In genomic region chr6:162719528-162719927, GRCh38 we compare ENCODE assay signal across 34 cellular contexts. TPM values are rescaled to one million over a fixed set of nuclear protein-coding genes. Genes with fewer than 3 reads are reported as not detected.
"Had no signal": no experiment of that assay in that cellular context is flagged by ENCODE, and none has a peak within 500 bp of the region (broad histone marks: within the 10 kb centered on the region; RNA-seq: fewer than 3 reads in every experiment).

No MANE protein-coding gene starts in this region.

- H3K27ac ChIP-seq: adrenal gland, body of pancreas, breast epithelium, Peyer's patch, VCaP had no signal

- H3K9me3 ChIP-seq: adrenal gland, body of pancreas, breast epithelium, Peyer's patch had no signal

- ATAC-seq: activated naive CD4-positive, alpha-beta T cell treated with anti-CD3 and anti-CD28 coated beads, Interleukin-2, amount 50 U/mL, for 72 hours; activated T-cell treated with anti-CD3 and anti-CD28 coated beads, Interleukin-2, amount 50 U/mL, for 4 hours; body of pancreas; K562; PC-3 had no signal

- H3K27me3 Mint-ChIP-seq: activated B cell treated with CpG ODN at 0.5 μM for 24 hours; activated CD4-positive, alpha-beta memory T cell treated with anti-CD3 and anti-CD28 coated beads for 36 hours had no signal

- H3K27ac Mint-ChIP-seq: activated B cell treated with CpG ODN at 0.5 μM for 24 hours; activated CD4-positive, alpha-beta memory T cell treated with anti-CD3 and anti-CD28 coated beads for 36 hours; activated naive CD4-positive, alpha-beta T cell treated with anti-CD3 and anti-CD28 coated beads for 36 hours; activated naive CD4-positive, alpha-beta T cell treated with anti-CD3 and anti-CD28 coated beads, Interleukin-2, amount 50 U/mL, for 72 hours; activated T-helper 1 cell treated with anti-CD3 and anti-CD28 coated beads, Interleukin-12 subunit alpha, Interleukin-12 subunit beta, Interleukin-2, Interleukin-4 antibody, amounts not matched to agents 30 ng/mL and 10 ng/mL and 1 ng/mL, durations not matched to agents 14 hours and 24 hours and 36 hours had no signal

- H3K4me1 ChIP-seq: breast epithelium, Peyer's patch had no signal

- H3K27me3 ChIP-seq: adrenal gland, body of pancreas, breast epithelium, Peyer's patch had no signal

- H3K4me3 Mint-ChIP-seq: activated B cell treated with CpG ODN at 0.5 μM for 24 hours; activated CD4-positive, alpha-beta memory T cell treated with anti-CD3 and anti-CD28 coated beads for 36 hours; activated naive CD4-positive, alpha-beta T cell treated with anti-CD3 and anti-CD28 coated beads for 36 hours; activated T-cell treated with anti-CD3 and anti-CD28 coated beads, Interleukin-2, amount 50 U/mL, for 4 hours; activated T-helper 1 cell treated with anti-CD3 and anti-CD28 coated beads, Interleukin-12 subunit alpha, Interleukin-12 subunit beta, Interleukin-2, Interleukin-4 antibody, amounts not matched to agents 30 ng/mL and 10 ng/mL and 1 ng/mL, durations not matched to agents 14 hours and 24 hours and 36 hours had no signal

- H3K4me1 Mint-ChIP-seq: activated B cell treated with CpG ODN at 0.5 μM for 24 hours had no signal

- H3K4me3 ChIP-seq: adrenal gland, body of pancreas, breast epithelium, K562, Peyer's patch had no signal

- H3K36me3 ChIP-seq: adrenal gland, breast epithelium, Peyer's patch had no signal

- DNase-seq: activated B cell treated with CpG ODN at 0.5 μM for 24 hours; activated CD4-positive, alpha-beta memory T cell treated with anti-CD3 and anti-CD28 coated beads for 36 hours; activated CD4-positive, alpha-beta T cell treated with anti-CD3 and anti-CD28 coated beads for 4 hours; activated CD4-positive, alpha-beta T cell treated with anti-CD3 and anti-CD28 coated beads, Interleukin-2, amount 50 U/mL, for 1 hour; activated CD4-positive, CD25-positive, alpha-beta regulatory T cell treated with anti-CD3 and anti-CD28 coated beads, Interleukin-2, amount 50 U/mL, for 72 hours; activated CD8-positive, alpha-beta memory T cell treated with anti-CD3 and anti-CD28 coated beads, Interleukin-2, amount 50 U/mL, for 4 hours; activated gamma-delta T cell treated with Interleukin-2 at 50 U/mL for 16 hours; activated naive CD4-positive, alpha-beta T cell treated with anti-CD3 and anti-CD28 coated beads for 36 hours; activated T-cell treated with anti-CD3 and anti-CD28 coated beads for 4 hours; activated T-cell treated with anti-CD3 and anti-CD28 coated beads, Interleukin-2, amount 50 U/mL, for 4 hours; adrenal gland; body of pancreas; central memory CD4-positive, alpha-beta T cell; NCI-H1105; NCI-H1417 treated with DMSO at 0.1 percent for 48 hours; NCI-H187 treated with DMSO at 0.1 percent for 48 hours; NCI-H2081 treated with DMSO at 0.1 percent for 48 hours; NCI-H226; NCI-H446 treated with DMSO at 0.1 percent for 48 hours; NCI-H524 treated with DMSO at 0.1 percent for 48 hours; PC-3; Peyer's patch; RPMI8226; SW 1271; T-helper 1 cell; T-helper 2 cell; T-helper 9 cell had no signal

RNA-seq across cellular contexts. Expression of gene PRKN, which starts 8.0 kb away (rescaled TPM):
- total RNA-seq: activated T-helper 1 cell treated with anti-CD3 and anti-CD28 coated beads, Interleukin-12 subunit alpha, Interleukin-12 subunit beta, Interleukin-2, Interleukin-4 antibody, amounts not matched to agents 30 ng/mL and 10 ng/mL and 1 ng/mL, durations not matched to agents 14 hours and 24 hours and 36 hours; PC-3 had no signal

RNA-seq across cellular contexts. Expression of gene PACRG, which starts 8.2 kb away (rescaled TPM):
- total RNA-seq: activated B cell treated with CpG ODN at 0.5 μM for 24 hours; activated CD4-positive, alpha-beta memory T cell treated with anti-CD3 and anti-CD28 coated beads for 36 hours; activated naive CD4-positive, alpha-beta T cell treated with anti-CD3 and anti-CD28 coated beads for 36 hours; activated T-cell treated with anti-CD3 and anti-CD28 coated beads, Interleukin-2, amount 50 U/mL, for 4 hours; astrocyte; K562; MCF 10A; PC-3 had no signal
